In genomic region chr15:28145455-28145854, GRCh38 we compare ENCODE assay signal across 2 cellular contexts. TPM values are rescaled to one million over a fixed set of nuclear protein-coding genes. Genes with fewer than 3 reads are reported as not detected.
"Had no signal": no experiment of that assay in that cellular context is flagged by ENCODE, and none has a peak within 500 bp of the region (broad histone marks: within the 10 kb centered on the region; RNA-seq: fewer than 3 reads in every experiment).

No MANE protein-coding gene starts in this region.

RNA-seq across cellular contexts. Expression of gene OCA2, which starts 46.3 kb away (rescaled TPM):
- total RNA-seq: M059J, MCF 10A had no signal
